9 cellular contexts compared by ENCODE assay signal in the genomic region with DNA sequence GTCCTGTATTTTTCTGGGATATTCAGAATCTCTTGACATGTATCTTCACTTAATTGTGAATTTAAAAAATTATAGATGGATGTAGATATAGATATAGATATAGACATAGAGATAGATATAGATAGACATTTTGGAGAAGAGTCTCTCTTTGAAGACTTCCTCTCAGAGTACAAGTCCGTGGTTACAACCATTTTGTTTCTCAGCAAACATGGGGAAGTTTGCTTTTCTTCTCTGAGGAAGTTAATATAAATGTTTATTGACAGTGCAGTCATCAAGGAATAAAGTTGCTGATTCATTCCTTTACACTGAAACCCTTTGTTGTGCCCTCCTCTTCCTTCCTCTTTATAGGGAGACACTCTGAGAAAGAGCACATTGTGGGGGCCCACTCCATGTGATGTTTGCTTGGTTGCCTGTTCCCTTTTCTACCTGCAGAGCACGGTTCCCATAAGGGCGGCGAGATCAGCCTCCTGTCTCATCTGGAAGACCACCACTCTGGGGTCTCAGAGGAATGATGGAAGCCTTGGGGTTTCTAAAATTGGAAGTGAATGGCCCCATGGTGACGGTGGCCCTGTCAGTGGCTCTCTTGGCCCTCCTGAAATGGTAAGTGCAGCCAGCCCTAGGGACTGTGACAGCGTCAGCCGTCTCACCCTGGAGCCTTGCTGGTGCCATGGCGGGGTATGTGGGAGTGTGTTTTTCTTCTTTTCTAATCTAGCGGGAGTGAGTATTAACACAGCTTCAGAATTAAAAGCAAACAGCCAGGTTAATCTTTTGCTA. TPM values are rescaled to one million over a fixed set of nuclear protein-coding genes. Genes with fewer than 3 reads are reported as not detected.
DNase-seq lines count a peak whose midpoint lies in the region; ATAC-seq and TF ChIP-seq lines count a peak whose summit lies in the region.
"Had no signal": no experiment of that assay in that cellular context is flagged by ENCODE, and none has a peak within 500 bp of the region (broad histone marks: within the 10 kb centered on the region; RNA-seq: fewer than 3 reads in every experiment).

A gene (plus strand): TSS at position 385 of the 774 bp plus-strand sequence. CDS start 127 bp downstream, at position 512.

- intact Hi-C loops in prostate gland (cut with DNase I), result no loop called here

- ATAC-seq in HG02678 (IDR thresholded peaks at IDR 0.05; ENCODE audit: unreplicated experiment), result peak; percentile 58
- ATAC-seq in T-helper 17 cell, result peak; percentile 70

- peak within 1 kb of the TSS; percentile 0 to 17 for H3K4me3 ChIP-seq in prostate gland
- H3K4me3 ChIP-seq: HAP-1 had no signal

- H3K9me3 ChIP-seq in T-helper 17 cell (ENCODE audit: control insufficient read depth, low read length, poor library complexity, severe bottlenecking) (no peaks in the 10 kb centered on the region), prostate gland (no peaks in the 10 kb centered on the region)
- H3K9me3 ChIP-seq: HAP-1 had no signal

- peaks cover 4% of the 10 kb centered on the region for H3K4me1 ChIP-seq in prostate gland (replicated peaks)

- 64% methylated on average over 9 of the region's 9 CpGs for WGBS in prostate gland

- peak within 1 kb of the TSS; percentile 83 for H3K4me3 Mint-ChIP-seq in T-helper 17 cell

- H3K36me3 ChIP-seq in prostate gland, result no peaks in the 10 kb centered on the region
- H3K36me3 ChIP-seq: HAP-1 had no signal

- no peak for TF ChIP-seq CTCF in prostate gland (IDR thresholded peaks at IDR 0.05)

- H3K27me3 Mint-ChIP-seq in T-helper 17 cell, result peaks cover 5% of the 10 kb centered on the region

- H3K27me3 ChIP-seq in prostate gland (replicated peaks; ENCODE audit: insufficient read depth), result no peaks in the 10 kb centered on the region

- TF ChIP-seq POLR2A in prostate gland (IDR thresholded peaks at IDR 0.05), result no peak

- H3K27ac Mint-ChIP-seq in T-helper 17 cell, result peak within 1 kb of the TSS; percentile 97

- H3K27ac ChIP-seq in prostate gland, result peak within 1 kb of the TSS in 1 of 2 donors; percentile 64

- peaks cover 27% of the 10 kb centered on the region for H3K4me1 Mint-ChIP-seq in T-helper 17 cell

- DNase-seq in DMS53 treated with DMSO at 0.1 percent for 48 hours (lab: John Stamatoyannopoulos, UW; ENCODE audit: unreplicated experiment) (peak; percentile 85), T-helper 17 cell (peak in 1 of 3 donors; percentile 5), globus pallidus (ENCODE audit: low spot score) (peak; percentile 64), prostate gland (ENCODE audit: low spot score) (peak; percentile 7), activated gamma-delta T cell treated with Interleukin-2 at 50 U/mL for 16 hours (no peak), NAMALWA (ENCODE audit: low spot score) (no peak)
- no peak for DNase-seq in stimulated activated CD8-positive, alpha-beta memory T cell treated with anti-CD3 and anti-CD28 coated beads, Interleukin-4, amount 100 ng/mL, for 48 hours

- H3K36me3 Mint-ChIP-seq in T-helper 17 cell (ENCODE audit: low read depth), result no peaks in the 10 kb centered on the region

RNA-seq across cellular contexts. Expression of the gene that starts here (rescaled TPM):
- 10 to 100 TPM; 19.6 to 20.9 TPM for total RNA-seq in T-helper 17 cell
- total RNA-seq in prostate gland, result 10 to 100 TPM; 19.3 to 44.1 TPM

Comparison
In these comparisons a context has a peak if more than half of its experiments do, and no peak if none do; other contexts are left out.
1. DNase-seq: peak in DMS53 treated with DMSO at 0.1 percent for 48 hours (single experiment), globus pallidus (single experiment) and prostate gland (single experiment); none in stimulated activated CD8-positive, alpha-beta memory T cell treated with anti-CD3 and anti-CD28 coated beads, Interleukin-4, amount 100 ng/mL, for 48 hours (single experiment), activated gamma-delta T cell treated with Interleukin-2 at 50 U/mL for 16 hours (single experiment) and NAMALWA (single experiment).